Comparison of ENCODE assay signal across 8 cellular contexts in the genomic region with DNA sequence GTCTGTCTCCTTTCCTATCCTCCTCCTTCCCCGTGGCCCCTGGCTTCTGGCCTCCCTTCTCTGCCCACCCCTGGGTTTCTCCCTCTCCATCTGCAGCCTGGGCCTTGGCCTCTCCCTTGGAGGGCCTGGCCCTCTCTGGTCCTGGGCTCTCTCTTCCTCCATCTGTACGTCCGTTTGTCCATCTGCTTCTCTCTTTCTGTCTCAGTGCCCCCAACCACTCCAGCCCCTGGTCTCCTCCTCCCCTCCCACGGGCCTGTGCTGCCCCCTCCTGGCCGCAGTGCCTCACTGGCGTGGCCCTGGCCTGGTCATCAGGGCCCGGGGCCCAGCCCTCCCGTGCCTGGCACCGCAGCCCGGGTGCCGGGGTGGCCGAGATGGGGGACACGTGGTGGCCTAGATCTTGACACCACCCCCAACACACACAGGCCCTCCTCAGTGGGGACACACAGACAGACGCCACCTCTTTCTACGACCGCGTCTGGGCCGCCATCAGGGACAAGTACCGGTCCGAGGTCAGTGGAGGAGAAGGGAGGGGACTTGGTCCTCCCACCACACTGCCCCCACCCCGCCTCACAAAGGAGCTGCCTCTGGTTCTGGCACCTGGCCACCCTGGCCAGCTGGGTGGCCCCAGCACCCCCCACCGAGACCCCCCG. TPM values are rescaled to one million over a fixed set of nuclear protein-coding genes. Genes with fewer than 3 reads are reported as not detected.
DNase-seq lines count a peak whose midpoint lies in the region; ATAC-seq, FAIRE-seq and TF ChIP-seq lines count a peak whose summit lies in the region.

No MANE protein-coding gene starts in this region.

- no peaks in the 10 kb centered on the region for H3K27me3 ChIP-seq in dorsolateral prefrontal cortex
- no peaks in the 10 kb centered on the region for H3K27me3 ChIP-seq in suprapubic skin

- peaks cover 10% of the 10 kb centered on the region for H3K4me1 Mint-ChIP-seq in memory B cell

- H3K27me3 Mint-ChIP-seq in memory B cell = no peaks in the 10 kb centered on the region

- intact Hi-C loops in dorsolateral prefrontal cortex (cut with DNase I) = loop anchor here (2.0 to 10.0 kb wide), 5 partner anchors 34 to 312 kb away; a partner anchor contains a TSS

- peak; percentile 71 for TF ChIP-seq CTCF in AG09319 (IDR thresholded peaks at IDR 0.05; ENCODE audit: low read depth, low read length)
- peak; percentile 51 to 94 (median 86) for TF ChIP-seq CTCF in dorsolateral prefrontal cortex (IDR thresholded peaks at IDR 0.05 in 54 of 56, conservative IDR thresholded peaks at IDR 0.05 in 2 of 56; ENCODE audit: low read depth in 1 of 56, partially characterized antibody in 56 of 56)
- TF ChIP-seq CTCF in suprapubic skin (IDR thresholded peaks at IDR 0.05) = peak; percentile 53 to 63

- H3K4me3 Mint-ChIP-seq in memory B cell = no peak overlapping the region

- WGBS in suprapubic skin = 61% methylated on average over 17 of the region's 23 CpGs

- no peaks in the 10 kb centered on the region for H3K9me3 ChIP-seq in suprapubic skin

- H3K36me3 ChIP-seq in suprapubic skin = peaks cover 93% of the 10 kb centered on the region

- TF ChIP-seq POLR2A in suprapubic skin (IDR thresholded peaks at IDR 0.05) = no peak

- H3K4me1 ChIP-seq in suprapubic skin = peaks cover 16% of the 10 kb centered on the region

- peaks cover 31% of the 10 kb centered on the region for H3K36me3 Mint-ChIP-seq in memory B cell

- H3K9me3 Mint-ChIP-seq in memory B cell = no peaks in the 10 kb centered on the region

- peak overlapping the region in 56 of 59 donors; percentile 15 to 72 (median 50) for H3K4me3 ChIP-seq in dorsolateral prefrontal cortex
- no peak overlapping the region for H3K4me3 ChIP-seq in suprapubic skin

- ATAC-seq in memory B cell (ENCODE audit: low read depth) (peak; percentile 78), HG03095 (IDR thresholded peaks at IDR 0.05; ENCODE audit: unreplicated experiment) (no peak)

- DNase-seq in AG09319 (ENCODE audit: extremely low read depth, low read depth) = no peak
- DNase-seq in GM19239 (ENCODE audit: insufficient read length, low spot score) = peak; percentile 77
- DNase-seq in activated CD4-positive, CD25-positive, alpha-beta regulatory T cell treated with anti-CD3 and anti-CD28 coated beads, Interleukin-2, amount 50 U/mL, for 72 hours = peak; percentile 63
- peak; percentile 71 to 92 (median 84) for DNase-seq in dorsolateral prefrontal cortex
- peak; percentile 41 to 72 for DNase-seq in memory B cell (ENCODE audit: low spot score in 2 of 2)
- no peak for DNase-seq in suprapubic skin (ENCODE audit: low spot score in 2 of 2)
- DNase-seq in SW 1271 (lab: John Stamatoyannopoulos, UW) = no peak

- TF ChIP-seq EP300 in suprapubic skin (IDR thresholded peaks at IDR 0.05) = no peak

- peak overlapping the region; percentile 81 for H3K27ac Mint-ChIP-seq in memory B cell

- H3K27ac ChIP-seq in dorsolateral prefrontal cortex (peak overlapping the region; percentile 7 to 100 (median 95)), suprapubic skin (no peak overlapping the region)

- FAIRE-seq in GM19239 (lab: Jason Lieb, UNC) = no peak

RNA-seq across cellular contexts. Expression of a gene that starts 11.3 kb away (rescaled TPM):
- 100 to 1,000 TPM; 166 to 389 (median 218) TPM for total RNA-seq in dorsolateral prefrontal cortex
- total RNA-seq in suprapubic skin = 100 to 1,000 TPM; 119 to 164 (median 124) TPM

RNA-seq across cellular contexts. Expression of a gene that starts 11.9 kb away (rescaled TPM):
- total RNA-seq in dorsolateral prefrontal cortex (10 to 100 TPM in 3 of 120 experiments, 1 to 10 TPM in 117; 1.5 to 15.0 (median 4.5) TPM), suprapubic skin (1 to 10 TPM in 1 of 4 donors, under 1 TPM in 2, not detected in 1; 0.23 to 1.0 (median 0.48) TPM)

RNA-seq across cellular contexts. Expression of a gene that starts 27.7 kb away (rescaled TPM):
- total RNA-seq in dorsolateral prefrontal cortex (10 to 100 TPM in 111 of 120 experiments, 1 to 10 TPM in 9; 7.4 to 50.1 (median 15.3) TPM), suprapubic skin (1 to 10 TPM; 1.4 to 4.3 (median 3.5) TPM)

RNA-seq across cellular contexts. Expression of a gene that starts 34.1 kb away (rescaled TPM):
- total RNA-seq in dorsolateral prefrontal cortex (100 to 1,000 TPM; 121 to 226 (median 173) TPM), suprapubic skin (not detected)

RNA-seq across cellular contexts. Expression of a gene that starts 58.9 kb away (rescaled TPM):
- 10 to 100 TPM; 10.4 to 33.2 (median 19.5) TPM for total RNA-seq in dorsolateral prefrontal cortex
- 10 to 100 TPM; 10.1 to 19.1 (median 11.8) TPM for total RNA-seq in suprapubic skin

Comparison
In these comparisons a context has a peak if more than half of its experiments do, and no peak if none do; other contexts are left out.
1. DNase-seq: peak in GM19239 (single experiment), activated CD4-positive, CD25-positive, alpha-beta regulatory T cell treated with anti-CD3 and anti-CD28 coated beads, Interleukin-2, amount 50 U/mL, for 72 hours (single experiment), dorsolateral prefrontal cortex (10 of 10) and memory B cell (2 of 2); none in AG09319 (single experiment), suprapubic skin (0 of 2) and SW 1271 (0 of 2).
2. Peak in every context shown above with its lines, with median percentiles within 50 percentile points of each other: CTCF ChIP-seq.